In genomic region chr2:41326801-41327200, GRCh38 we compare ENCODE assay signal across 17 cellular contexts.
"Had no signal": no experiment of that assay in that cellular context is flagged by ENCODE, and none has a peak within 500 bp of the region (broad histone marks: within the 10 kb centered on the region; RNA-seq: fewer than 3 reads in every experiment).

No MANE protein-coding gene starts in this region.

- H3K9me3 Mint-ChIP-seq: activated naive CD8-positive, alpha-beta T cell treated with anti-CD3 and anti-CD28 coated beads, Interleukin-2, amount 10 ng/mL, durations not matched to agents 7 days and 5 days had no signal

- H3K36me3 ChIP-seq: cardiac muscle cell, heart right ventricle, stomach, uterus, WERI-Rb-1 had no signal

- H3K27me3 Mint-ChIP-seq: activated naive CD8-positive, alpha-beta T cell treated with anti-CD3 and anti-CD28 coated beads, Interleukin-2, amount 10 ng/mL, durations not matched to agents 7 days and 5 days had no signal

- H3K27ac Mint-ChIP-seq: activated CD8-positive, alpha-beta T cell treated with anti-CD3 and anti-CD28 coated beads, Interleukin-2, amount 10 ng/mL, durations not matched to agents 7 days and 5 days; activated naive CD8-positive, alpha-beta T cell treated with anti-CD3 and anti-CD28 coated beads, Interleukin-2, amount 10 ng/mL, durations not matched to agents 7 days and 5 days had no signal

- H3K79me2 ChIP-seq: parathyroid adenoma had no signal

- H3K4me1 ChIP-seq: heart right ventricle, parathyroid adenoma, stomach, uterus had no signal

- H3K4me3 Mint-ChIP-seq: activated CD8-positive, alpha-beta T cell treated with anti-CD3 and anti-CD28 coated beads, Interleukin-2, amount 10 ng/mL, durations not matched to agents 7 days and 5 days; activated naive CD8-positive, alpha-beta T cell treated with anti-CD3 and anti-CD28 coated beads, Interleukin-2, amount 10 ng/mL, durations not matched to agents 7 days and 5 days; neural crest cell had no signal

- H3K27me3 ChIP-seq: cardiac muscle cell, heart right ventricle, stomach, uterus had no signal

- H3K4me1 Mint-ChIP-seq: activated naive CD8-positive, alpha-beta T cell treated with anti-CD3 and anti-CD28 coated beads, Interleukin-2, amount 10 ng/mL, durations not matched to agents 7 days and 5 days had no signal

- H3K27ac ChIP-seq: cardiac muscle cell, heart right ventricle, parathyroid adenoma, stomach, uterus, WERI-Rb-1 had no signal

- H3K9ac ChIP-seq: parathyroid adenoma had no signal

- ATAC-seq: activated CD8-positive, alpha-beta T cell treated with anti-CD3 and anti-CD28 coated beads, Interleukin-2, amount 10 ng/mL, durations not matched to agents 7 days and 5 days; heart right ventricle; left ventricle myocardium superior; right cardiac atrium had no signal

- H3K4me3 ChIP-seq: cardiac muscle cell, heart right ventricle, stomach, uterus had no signal

- DNase-seq: activated CD4-positive, alpha-beta T cell treated with anti-CD3 and anti-CD28 coated beads for 4 hours; activated CD8-positive, alpha-beta memory T cell treated with anti-CD3 and anti-CD28 coated beads, Interleukin-2, amount 50 U/mL, for 48 hours; activated CD8-positive, alpha-beta T cell treated with anti-CD3 and anti-CD28 coated beads, Interleukin-2, amount 10 ng/mL, durations not matched to agents 7 days and 5 days; activated naive CD8-positive, alpha-beta T cell treated with anti-CD3 and anti-CD28 coated beads, Interleukin-2, amount 10 ng/mL, durations not matched to agents 7 days and 5 days; aorta; heart right ventricle; left ventricle myocardium superior; mesenchymal stem cell; right cardiac atrium; small intestine; stomach; T1000; uterus; WERI-Rb-1 had no signal

- H3K36me3 Mint-ChIP-seq: activated naive CD8-positive, alpha-beta T cell treated with anti-CD3 and anti-CD28 coated beads, Interleukin-2, amount 10 ng/mL, durations not matched to agents 7 days and 5 days had no signal
